30 cellular contexts compared by ENCODE assay signal in the genomic region with DNA sequence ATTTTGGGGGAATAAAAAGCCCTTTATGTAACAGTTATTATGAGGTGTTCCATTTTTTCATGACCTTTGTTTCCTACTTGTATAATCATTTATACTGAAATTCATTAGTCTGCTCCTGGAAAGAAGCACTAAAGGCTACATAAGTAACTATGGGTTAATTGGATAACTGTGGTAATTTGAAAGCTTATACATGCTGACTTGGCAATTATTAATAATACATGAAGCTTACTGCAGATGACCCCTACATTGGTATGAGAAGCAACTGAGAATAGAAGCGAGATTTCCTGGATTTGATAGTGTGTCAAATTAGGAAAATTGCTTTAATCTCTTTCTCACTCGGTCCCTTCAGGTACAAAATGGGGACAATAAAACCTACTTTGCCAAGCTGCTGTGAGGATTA.
"Had no signal": no experiment of that assay in that cellular context is flagged by ENCODE, and none has a peak within 500 bp of the region (broad histone marks: within the 10 kb centered on the region; RNA-seq: fewer than 3 reads in every experiment).

No MANE protein-coding gene starts in this region.

- H3K9ac ChIP-seq: parathyroid adenoma had no signal

- H3K4me2 ChIP-seq: smooth muscle cell had no signal

- H2AFZ ChIP-seq: parathyroid adenoma had no signal

- H3K36me3 ChIP-seq: neutrophil, ovary, spleen, suprapubic skin, tibial artery, transverse colon, upper lobe of right lung, uterus had no signal

- DNase-seq: naive thymus-derived CD8-positive, alpha-beta T cell; nephron progenitor cell; nucleus accumbens; ovary; posterior cingulate gyrus; psoas muscle; right cardiac atrium; spleen; stimulated activated CD4-positive, alpha-beta T cell treated with anti-CD3 and anti-CD28 coated beads, Interleukin-12 subunit alpha, Interleukin-12 subunit beta, amount 100 ng/mL, for 4 hours; stimulated activated CD4-positive, alpha-beta T cell treated with anti-CD3 and anti-CD28 coated beads, Interleukin-1b, Interleukin-23, amount 100 ng/mL, for 48 hours; stimulated activated CD4-positive, alpha-beta T cell treated with anti-CD3 and anti-CD28 coated beads, Interleukin-4, amount 100 ng/mL, for 1 hour; stimulated activated CD4-positive, alpha-beta T cell treated with anti-CD3 and anti-CD28 coated beads, Interleukin-4, amount 100 ng/mL, for 4 hours; stimulated activated CD8-positive, alpha-beta memory T cell treated with anti-CD3 and anti-CD28 coated beads, Interleukin-4, amount 100 ng/mL, for 48 hours; stimulated activated naive CD4-positive, alpha-beta T cell; stimulated activated naive CD8-positive, alpha-beta T cell treated with anti-CD3 and anti-CD28 coated beads, Interleukin-15, amount 100 ng/mL, for 72 hours; stimulated activated naive CD8-positive, alpha-beta T cell treated with anti-CD3 and anti-CD28 coated beads, Interleukin-15, Interleukin-2, amounts not matched to agents 100 U/mL and 50 U/mL, for 24 hours; substantia nigra; testis; tibial artery; transverse colon; upper lobe of right lung; uterus had no signal

- H3K4me3 ChIP-seq: ovary, psoas muscle, skin epidermis, smooth muscle cell, spleen, suprapubic skin, testis, tibial artery, transverse colon, upper lobe of right lung, uterus had no signal

- H3K27ac ChIP-seq: neutrophil, ovary, parathyroid adenoma, psoas muscle, skin epidermis, spleen, suprapubic skin, testis, tibial artery, transverse colon, upper lobe of right lung, uterus had no signal

- ATAC-seq: naive thymus-derived CD8-positive, alpha-beta T cell; natural killer cell treated with Interleukin-12 subunit alpha and Interleukin-12 subunit beta and Interleukin-15 and Interleukin-18, amount 100 ng/mL, for 72 hours; psoas muscle; right cardiac atrium; sciatic nerve; stimulated activated memory B cell treated with anti-CD40 and anti-IgM and Interleukin-4, amounts not matched to agents 10 μg/mL and 1 μg/mL and 100 μg/mL, for 72 hours; stimulated activated naive CD8-positive, alpha-beta T cell treated with anti-CD3 and anti-CD28 coated beads, Interleukin-15, amount 100 ng/mL, for 72 hours; stimulated activated naive CD8-positive, alpha-beta T cell treated with anti-CD3 and anti-CD28 coated beads, Interleukin-15, Interleukin-2, amounts not matched to agents 100 U/mL and 50 U/mL, for 24 hours; upper lobe of right lung had no signal

- H3K79me2 ChIP-seq: parathyroid adenoma had no signal

- H3K9me3 ChIP-seq: neutrophil, ovary, psoas muscle, suprapubic skin, testis, tibial artery, transverse colon, upper lobe of right lung, uterus had no signal

- H3K27me3 ChIP-seq: neutrophil, ovary, spleen, suprapubic skin, testis, tibial artery, transverse colon, upper lobe of right lung, uterus had no signal

- H3K4me1 ChIP-seq: parathyroid adenoma, psoas muscle, spleen, suprapubic skin, testis, tibial artery, transverse colon, uterus had no signal
